In genomic region chr13:103812558-103812957, GRCh38 we compare ENCODE assay signal across 19 cellular contexts.
DNase-seq lines count a peak whose midpoint lies in the region; ATAC-seq, FAIRE-seq and TF ChIP-seq lines count a peak whose summit lies in the region.
"Had no signal": no experiment of that assay in that cellular context is flagged by ENCODE, and none has a peak within 500 bp of the region (broad histone marks: within the 10 kb centered on the region; RNA-seq: fewer than 3 reads in every experiment).

No MANE protein-coding gene starts in this region.

- H3K4me3 Mint-ChIP-seq in natural killer cell treated with Interleukin-12 subunit alpha and Interleukin-12 subunit beta and Interleukin-15 and Interleukin-18, amount 100 ng/mL, for 72 hours: no peak overlapping the region
- H3K4me3 Mint-ChIP-seq: CD4-positive, alpha-beta memory T cell; H9 had no signal

- H3K27me3 ChIP-seq in PC-9 (ENCODE audit: insufficient read depth, low read depth) (no peaks in the 10 kb centered on the region), parathyroid adenoma (ENCODE audit: control insufficient read depth, insufficient read depth, low read length) (no peaks in the 10 kb centered on the region)

- H3K27ac ChIP-seq in PC-9 (no peak overlapping the region), parathyroid adenoma (no peak overlapping the region)
- H3K27ac ChIP-seq: GM23248 had no signal

- intact Hi-C loops in PC-9 (cut with micrococcal nuclease; ENCODE audit: unreplicated experiment): no loop called here

- H3K9me3 ChIP-seq in PC-9 (ENCODE audit: insufficient read depth, low read depth): no peaks in the 10 kb centered on the region
- no peaks in the 10 kb centered on the region for H3K9me3 ChIP-seq in parathyroid adenoma (ENCODE audit: control insufficient read depth, low read length)

- H3K9ac ChIP-seq in parathyroid adenoma: no peak overlapping the region
- H3K9ac ChIP-seq: GM23248 had no signal

- H3K4me3 ChIP-seq in PC-9 (no peak overlapping the region), parathyroid adenoma (ENCODE audit: low read depth, low read length) (no peak overlapping the region)
- H3K4me3 ChIP-seq: GM12878, GM23248 had no signal

- BruUV-seq in PC-9 (replicated peaks; lab: Mats Ljungman, UMichigan): no TSS peak

- FAIRE-seq in frontal cortex (lab: Jason Lieb, UNC): no peak
- FAIRE-seq: G401.6, GM12878, GM19239, H1 had no signal

- peaks cover 5% of the 10 kb centered on the region for H3K9me3 Mint-ChIP-seq in natural killer cell treated with Interleukin-12 subunit alpha and Interleukin-12 subunit beta and Interleukin-15 and Interleukin-18, amount 100 ng/mL, for 72 hours

- H4K20me1 ChIP-seq in PC-9 (ENCODE audit: insufficient read depth): no peaks in the 10 kb centered on the region

- H3K79me2 ChIP-seq in PC-9 (ENCODE audit: low read depth) (no peaks in the 10 kb centered on the region), parathyroid adenoma (no peaks in the 10 kb centered on the region)

- H3K27ac Mint-ChIP-seq in natural killer cell treated with Interleukin-12 subunit alpha and Interleukin-12 subunit beta and Interleukin-15 and Interleukin-18, amount 100 ng/mL, for 72 hours: no peak overlapping the region
- H3K27ac Mint-ChIP-seq: H9 had no signal

- H3F3A ChIP-seq in PC-9 (ENCODE audit: insufficient read depth, low read depth): no peaks in the 10 kb centered on the region

- CTCF ChIA-PET in PC-9 (lab: Charles Lee): no interaction called here

- H3K4me2 ChIP-seq in PC-9 (no peak overlapping the region), parathyroid adenoma (ENCODE audit: low read length) (peak overlapping the region; percentile 0)

- ATAC-seq in SK-N-SH treated with all-trans-retinoic acid at 6 μM for 48 hours: no peak
- no peak for ATAC-seq in natural killer cell treated with Interleukin-12 subunit alpha and Interleukin-12 subunit beta and Interleukin-15 and Interleukin-18, amount 100 ng/mL, for 72 hours
- ATAC-seq: GM12878, HCT116 had no signal

- peaks cover under 1% of the 10 kb centered on the region for H3K36me3 Mint-ChIP-seq in natural killer cell treated with Interleukin-12 subunit alpha and Interleukin-12 subunit beta and Interleukin-15 and Interleukin-18, amount 100 ng/mL, for 72 hours
- H3K36me3 Mint-ChIP-seq: CD4-positive, alpha-beta memory T cell had no signal

- H3K9me2 ChIP-seq in PC-9 (ENCODE audit: insufficient read depth): no peaks in the 10 kb centered on the region

- H3K4me1 Mint-ChIP-seq in natural killer cell treated with Interleukin-12 subunit alpha and Interleukin-12 subunit beta and Interleukin-15 and Interleukin-18, amount 100 ng/mL, for 72 hours (ENCODE audit: low read depth in 2 of 2): no peaks in the 10 kb centered on the region
- H3K4me1 Mint-ChIP-seq: CD4-positive, alpha-beta memory T cell; H9 had no signal

- H3K36me3 ChIP-seq in PC-9 (ENCODE audit: low read depth) (no peaks in the 10 kb centered on the region), parathyroid adenoma (ENCODE audit: control insufficient read depth, insufficient read depth, low read length) (no peaks in the 10 kb centered on the region)

- TF ChIP-seq CTCF in PC-9 (conservative IDR thresholded peaks at IDR 0.05): no peak
- no peak for TF ChIP-seq CTCF in parathyroid adenoma (IDR thresholded peaks at IDR 0.05)

- H3K4me1 ChIP-seq in PC-9 (replicated peaks; ENCODE audit: insufficient read depth) (no peaks in the 10 kb centered on the region), parathyroid adenoma (no peaks in the 10 kb centered on the region)

- POLR2A ChIA-PET in PC-9 (lab: Charles Lee; ENCODE audit: unreplicated experiment): no interaction called here

- no peak for DNase-seq in PC-9
- DNase-seq in frontal cortex (ENCODE audit: low spot score in 2 of 2): no peak
- DNase-seq in natural killer cell treated with Interleukin-12 subunit alpha and Interleukin-12 subunit beta and Interleukin-15 and Interleukin-18, amount 100 ng/mL, for 72 hours (ENCODE audit: low spot score): no peak
- DNase-seq in GF-D8 (lab: John Stamatoyannopoulos, UW): no peak
- DNase-seq: C1 segment of cervical spinal cord; Calu3; CD4-positive, alpha-beta memory T cell; COR-L47; DMS153; DND-41; GM23248; H9 had no signal

- H3K27me3 Mint-ChIP-seq in natural killer cell treated with Interleukin-12 subunit alpha and Interleukin-12 subunit beta and Interleukin-15 and Interleukin-18, amount 100 ng/mL, for 72 hours: no peaks in the 10 kb centered on the region
- H3K27me3 Mint-ChIP-seq: CD4-positive, alpha-beta memory T cell had no signal

- H2AFZ ChIP-seq in PC-9 (0 out of 2 replicates have a peak overlapping the region, but pooled peaks have one; percentile 30), parathyroid adenoma (no peak overlapping the region)
- H2AFZ ChIP-seq: GM23248 had no signal

TF ChIP-seq in SK-N-SH treated with all-trans-retinoic acid at 6 μM for 48 hours, 23 proteins besides CTCF, POLR2A, EP300 and RAD21 (continues in another document):
- TF ChIP-seq GLIS3 (CRISPR knock-in tag; IDR thresholded peaks at IDR 0.05): peak; percentile 96; the same call in 1 of the 2 replicates
- TF ChIP-seq TOX (CRISPR knock-in tag; IDR thresholded peaks at IDR 0.05; ENCODE audit: borderline replicate concordance): no peak
- no peak for TF ChIP-seq RARB (CRISPR knock-in tag; IDR thresholded peaks at IDR 0.05)
- no peak for TF ChIP-seq ZC3H10 (CRISPR knock-in tag; IDR thresholded peaks at IDR 0.05)
- no peak for TF ChIP-seq CSDC2 (CRISPR knock-in tag; IDR thresholded peaks at IDR 0.05)
- TF ChIP-seq PATZ1 (CRISPR knock-in tag; IDR thresholded peaks at IDR 0.05; ENCODE audit: borderline replicate concordance): 0 out of 2 replicates have a peak, but pooled peaks have one; percentile 20
- TF ChIP-seq ZFP3 (CRISPR knock-in tag; IDR thresholded peaks at IDR 0.05): no peak
- TF ChIP-seq OSR1 (CRISPR knock-in tag; IDR thresholded peaks at IDR 0.05): no peak
- no peak; the same call in 1 of the 2 replicates for TF ChIP-seq POU6F1 (CRISPR knock-in tag; IDR thresholded peaks at IDR 0.05; ENCODE audit: borderline replicate concordance, low read depth)
- TF ChIP-seq ZFP30 (CRISPR knock-in tag; IDR thresholded peaks at IDR 0.05): no peak
- TF ChIP-seq ARNTL (CRISPR knock-in tag; IDR thresholded peaks at IDR 0.05; ENCODE audit: borderline replicate concordance, low read depth): peak; percentile 64; the same call in 1 of the 2 replicates
- TF ChIP-seq SNAI2 (CRISPR knock-in tag; IDR thresholded peaks at IDR 0.05): peak; percentile 17; the same call in 1 of the 2 replicates
- peak; percentile 99 for TF ChIP-seq TSHZ2 (CRISPR knock-in tag; IDR thresholded peaks at IDR 0.05)
- TF ChIP-seq ESRRG (CRISPR knock-in tag; IDR thresholded peaks at IDR 0.05): peak; percentile 52; the same call in 1 of the 2 replicates
- peak; percentile 87 for TF ChIP-seq ISL1 (CRISPR knock-in tag; IDR thresholded peaks at IDR 0.05)
- TF ChIP-seq ZNF8 (CRISPR knock-in tag; IDR thresholded peaks at IDR 0.05): 0 out of 2 replicates have a peak, but pooled peaks have one; percentile 51
